23 cellular contexts compared by ENCODE assay signal in the genomic region with DNA sequence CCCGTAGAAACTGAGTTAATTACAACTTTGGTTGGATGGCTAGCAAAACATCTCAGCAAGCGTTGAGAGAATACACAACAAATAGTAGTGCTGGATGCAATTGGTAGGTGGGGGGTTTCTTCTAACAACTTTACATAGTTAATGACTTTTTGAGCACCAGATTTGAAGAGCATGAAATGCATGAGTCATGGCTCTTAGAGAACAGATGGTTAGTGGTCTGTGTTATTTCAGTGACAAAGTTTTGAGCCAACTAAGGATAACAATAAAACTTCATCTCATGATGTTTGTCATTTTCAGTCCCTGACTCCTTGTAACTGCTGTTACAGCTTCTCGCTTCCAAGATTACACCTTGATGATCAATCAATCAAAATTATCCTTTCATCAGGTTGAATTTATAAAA.
"Had no signal": no experiment of that assay in that cellular context is flagged by ENCODE, and none has a peak within 500 bp of the region (broad histone marks: within the 10 kb centered on the region; RNA-seq: fewer than 3 reads in every experiment).

No MANE protein-coding gene starts in this region.

- H3K4me3 ChIP-seq: body of pancreas, colonic mucosa, lung, thoracic aorta, upper lobe of right lung had no signal

- H3K27ac ChIP-seq: body of pancreas, colonic mucosa, parathyroid adenoma, thoracic aorta, upper lobe of right lung had no signal

- ATAC-seq: body of pancreas; left lobe of liver; sciatic nerve; stimulated activated naive B cell treated with anti-CD40 and anti-IgM and Interleukin-4, amounts not matched to agents 10 μg/mL and 1 μg/mL and 100 μg/mL, for 72 hours; upper lobe of right lung had no signal

- H3K79me2 ChIP-seq: parathyroid adenoma had no signal

- H3K36me3 ChIP-seq: colonic mucosa, thoracic aorta, upper lobe of right lung had no signal

- FAIRE-seq: kidney had no signal

- H3K9ac ChIP-seq: parathyroid adenoma had no signal

- H3K27me3 ChIP-seq: body of pancreas, colonic mucosa, upper lobe of right lung had no signal

- H3K4me1 ChIP-seq: body of pancreas, colonic mucosa, parathyroid adenoma, upper lobe of right lung had no signal

- DNase-seq: activated CD4-positive, alpha-beta memory T cell treated with anti-CD3 and anti-CD28 coated beads, Interleukin-2, amount 10 ng/mL, durations not matched to agents 7 days and 5 days; activated CD4-positive, alpha-beta T cell treated with anti-CD3 and anti-CD28 coated beads for 48 hours; activated CD4-positive, CD25-positive, alpha-beta regulatory T cell; activated naive CD4-positive, alpha-beta T cell treated with Interleukin-2 at 50 U/mL for 16 hours; activated naive CD8-positive, alpha-beta T cell treated with anti-CD3 and anti-CD28 coated beads, Interleukin-2, amount 10 ng/mL, durations not matched to agents 7 days and 5 days; activated T-cell treated with anti-CD3 and anti-CD28 coated beads, Interleukin-2, amount 50 U/mL, for 1 hour; amygdala; body of pancreas; caudate nucleus; colonic mucosa; endodermal cell; foreskin melanocyte; glutamatergic neuron; kidney; stimulated activated CD4-positive, alpha-beta T cell treated with anti-CD3 and anti-CD28 coated beads, Interleukin-4, amount 100 ng/mL, for 4 hours; stimulated activated naive B cell treated with anti-CD40 and anti-IgM and Interleukin-4, amounts not matched to agents 10 μg/mL and 1 μg/mL and 100 μg/mL, for 72 hours; T1000; upper lobe of right lung had no signal

- H3K9me3 ChIP-seq: body of pancreas, colonic mucosa, thoracic aorta, upper lobe of right lung had no signal

- H2AFZ ChIP-seq: parathyroid adenoma had no signal
